18 cellular contexts compared by ENCODE assay signal in genomic region chr6:150516199-150516598, GRCh38.
"Had no signal": no experiment of that assay in that cellular context is flagged by ENCODE, and none has a peak within 500 bp of the region (broad histone marks: within the 10 kb centered on the region; RNA-seq: fewer than 3 reads in every experiment).

No MANE protein-coding gene starts in this region.

- H3K4me3 ChIP-seq: MG63 had no signal

- DNase-seq: IMR-90, Karpas-422, KG1, MG63, NCI-H1092, NCI-H1105 treated with DMSO at 0.1 percent for 48 hours, NCI-H1417 treated with DMSO at 0.1 percent for 48 hours, NCI-H146, NCI-H1694 treated with DMSO at 0.1 percent for 48 hours, NCI-H1930, NCI-H2081, NCI-H2107, NCI-H2227 treated with DMSO at 0.1 percent for 48 hours, NCI-H524 treated with DMSO at 0.1 percent for 48 hours, NCI-H69, NCI-H774, SHP77 had no signal

- H3K9me3 ChIP-seq: MG63 had no signal

- H3K36me3 ChIP-seq: MG63 had no signal

- H3K27me3 ChIP-seq: MG63 had no signal

- H3K27ac ChIP-seq: RWPE1 had no signal
